ENCODE assay signal across 15 cellular contexts in the genomic region with DNA sequence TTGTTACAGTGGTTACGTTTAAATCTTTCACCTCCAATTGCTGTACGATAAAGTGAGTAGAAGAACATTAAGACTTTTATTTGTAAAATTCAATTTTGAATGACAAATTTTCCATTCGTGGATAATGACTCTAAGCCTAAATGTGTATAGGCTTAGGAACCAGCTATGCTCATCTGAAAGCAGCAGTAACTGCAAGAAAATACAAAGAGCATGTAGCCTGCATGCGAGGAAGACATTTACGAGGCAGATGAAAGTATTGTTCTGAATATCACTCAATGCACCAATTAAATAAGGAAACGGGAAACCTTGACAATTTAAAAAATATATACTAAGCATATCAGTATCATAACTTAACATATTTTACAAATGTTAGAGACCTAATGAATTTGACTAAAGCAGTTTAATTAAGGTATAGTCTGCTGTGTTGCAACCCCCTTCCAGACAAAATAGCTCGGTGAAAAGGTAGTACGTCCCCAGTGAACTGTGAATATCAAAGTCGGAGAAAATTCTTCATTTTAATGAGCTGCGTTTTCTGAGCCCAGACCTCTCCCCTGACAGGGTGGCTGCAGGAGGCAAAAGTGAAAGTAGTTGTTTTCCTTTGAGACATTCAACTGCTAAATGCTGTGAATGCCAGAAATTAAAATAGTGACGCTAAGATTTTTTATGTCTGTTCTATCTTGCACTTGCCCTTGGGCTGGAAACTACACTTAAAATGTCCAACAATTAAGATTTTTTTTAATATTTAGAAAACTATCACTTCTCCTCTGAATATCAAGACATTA.
DNase-seq lines count a peak whose midpoint lies in the region; ATAC-seq and TF ChIP-seq lines count a peak whose summit lies in the region.
"Had no signal": no experiment of that assay in that cellular context is flagged by ENCODE, and none has a peak within 500 bp of the region (broad histone marks: within the 10 kb centered on the region; RNA-seq: fewer than 3 reads in every experiment).

No MANE protein-coding gene starts in this region.

- H2BK5ac ChIP-seq in neuronal stem cell (ENCODE audit: low read length) = no peak overlapping the region

- no peak overlapping the region for H3K18ac ChIP-seq in neuronal stem cell (ENCODE audit: low read length)

- H3K4me2 ChIP-seq in OCI-LY1 (ENCODE audit: low read length) (peak overlapping the region; percentile 58), neuronal stem cell (ENCODE audit: insufficient read depth, low read length, poor library complexity, severe bottlenecking) (no peak overlapping the region)

- H3K27me3 ChIP-seq in OCI-LY1 (ENCODE audit: insufficient read depth, low read length) = no peaks in the 10 kb centered on the region
- H3K27me3 ChIP-seq in neuronal stem cell (ENCODE audit: control insufficient read depth in 3 of 3, insufficient read depth in 3 of 3, low read depth in 1 of 3, low read length in 3 of 3) = no peaks in the 10 kb centered on the region
- H3K27me3 ChIP-seq in CD8-positive, alpha-beta memory T cell (ENCODE audit: insufficient read depth, low read length, poor library complexity, severe bottlenecking) = no peaks in the 10 kb centered on the region
- H3K27me3 ChIP-seq in CD8-positive, alpha-beta T cell (ENCODE audit: insufficient read depth, low read length) = no peaks in the 10 kb centered on the region
- H3K27me3 ChIP-seq: cardiac muscle cell, left lung, testis had no signal

- H2AK5ac ChIP-seq in neuronal stem cell (ENCODE audit: low read depth, low read length) = no peak overlapping the region

- no peak overlapping the region for H3K4ac ChIP-seq in neuronal stem cell (ENCODE audit: low read length)

- no peaks in the 10 kb centered on the region for H3K4me1 Mint-ChIP-seq in CD8-positive, alpha-beta memory T cell
- no peaks in the 10 kb centered on the region for H3K4me1 Mint-ChIP-seq in CD8-positive, alpha-beta T cell (ENCODE audit: low read depth)

- no peaks in the 10 kb centered on the region for H3F3A ChIP-seq in OCI-LY1 (ENCODE audit: insufficient read depth, low read length)

- H3K27ac ChIP-seq in OCI-LY1 (ENCODE audit: low read depth, low read length, poor library complexity, severe bottlenecking) (peak overlapping the region; percentile 54), coronary artery (no peak overlapping the region), neuronal stem cell (replicated peaks; ENCODE audit: low read length) (no peak overlapping the region)
- no peak overlapping the region for H3K27ac ChIP-seq in CD8-positive, alpha-beta memory T cell (ENCODE audit: low read depth, low read length)
- no peak overlapping the region for H3K27ac ChIP-seq in CD8-positive, alpha-beta T cell (ENCODE audit: low read depth, low read length)
- H3K27ac ChIP-seq: cardiac muscle cell, left lung, testis had no signal

- CTCF ChIA-PET in CD8-positive, alpha-beta memory T cell (lab: Charles Lee) = no interaction called here
- CTCF ChIA-PET in CD8-positive, alpha-beta T cell (lab: Charles Lee) = no interaction called here

- no peaks in the 10 kb centered on the region for H3K9me2 ChIP-seq in OCI-LY1 (ENCODE audit: low read depth, low read length)

- WGBS in neuronal stem cell (ENCODE audit: extremely low coverage in 2 of 2, insufficient read length in 2 of 2, insufficient replicate concordance in 1 of 2), 2 donors = no CpG with 5 or more reads among the region's 11 CpGs

- H3K36me3 ChIP-seq in OCI-LY1 (ENCODE audit: insufficient read depth, low read length) (no peaks in the 10 kb centered on the region; the same call in 1 of the 2 replicates), neuronal stem cell (replicated peaks in 1 of 2; ENCODE audit: control insufficient read depth in 2 of 2, insufficient read depth in 2 of 2, low read length in 2 of 2) (no peaks in the 10 kb centered on the region)
- no peaks in the 10 kb centered on the region for H3K36me3 ChIP-seq in CD8-positive, alpha-beta memory T cell (ENCODE audit: insufficient read depth, low read length)
- H3K36me3 ChIP-seq in CD8-positive, alpha-beta T cell (ENCODE audit: insufficient read depth, low read length) = no peaks in the 10 kb centered on the region
- H3K36me3 ChIP-seq: cardiac muscle cell, left lung had no signal

- H3K14ac ChIP-seq in neuronal stem cell (ENCODE audit: low read length) = no peak overlapping the region

- H3K9ac ChIP-seq in OCI-LY1 (ENCODE audit: low read length) = peak overlapping the region; percentile 49
- H3K9ac ChIP-seq in neuronal stem cell (ENCODE audit: low read depth, low read length, poor library complexity) = no peak overlapping the region

- no peak overlapping the region for H2BK120ac ChIP-seq in neuronal stem cell (ENCODE audit: low read depth, low read length)

- H3K9me3 ChIP-seq in OCI-LY1 (ENCODE audit: low read length) (no peaks in the 10 kb centered on the region), neuronal stem cell (replicated peaks in 1 of 2; ENCODE audit: control insufficient read depth in 2 of 2, insufficient read depth in 1 of 2, low read depth in 1 of 2, low read length in 2 of 2) (peaks cover 0 to 2% of the 10 kb centered on the region in 2 donors)
- H3K9me3 ChIP-seq in CD8-positive, alpha-beta memory T cell (ENCODE audit: low read length) = no peaks in the 10 kb centered on the region
- no peaks in the 10 kb centered on the region for H3K9me3 ChIP-seq in CD8-positive, alpha-beta T cell (ENCODE audit: low read length)
- H3K9me3 ChIP-seq: left lung, testis had no signal

- no peaks in the 10 kb centered on the region for H3K79me2 ChIP-seq in OCI-LY1 (ENCODE audit: insufficient read depth, low read length)

- H2BK12ac ChIP-seq in neuronal stem cell (ENCODE audit: low read length) = no peak overlapping the region

- H3K27ac Mint-ChIP-seq in CD8-positive, alpha-beta memory T cell = no peak overlapping the region
- H3K27ac Mint-ChIP-seq in CD8-positive, alpha-beta T cell = no peak overlapping the region
- H3K27ac Mint-ChIP-seq: natural killer cell treated with Interleukin-12 subunit alpha and Interleukin-12 subunit beta and Interleukin-15 and Interleukin-18, amount 100 ng/mL, for 72 hours had no signal

- H4K20me1 ChIP-seq in OCI-LY1 (ENCODE audit: insufficient read depth, low read length) = no peaks in the 10 kb centered on the region

- peak; percentile 18 for DNase-seq in AG20443 (ENCODE audit: low spot score)
- no peak for DNase-seq in coronary artery (ENCODE audit: low spot score)
- no peak for DNase-seq in neuronal stem cell (ENCODE audit: low spot score)
- no peak for DNase-seq in NCI-H526 (lab: John Stamatoyannopoulos, UW)
- no peak for DNase-seq in CD8-positive, alpha-beta memory T cell
- no peak for DNase-seq in NCI-H1105 treated with DMSO at 0.1 percent for 48 hours (lab: John Stamatoyannopoulos, UW)
- DNase-seq in CD8-positive, alpha-beta T cell = no peak
- DNase-seq: activated naive CD4-positive, alpha-beta T cell; left lung; stimulated activated CD4-positive, alpha-beta T cell treated with anti-CD3 and anti-CD28 coated beads, Interleukin-12 subunit alpha, Interleukin-12 subunit beta, amount 100 ng/mL, for 4 hours; testis had no signal

- no peak overlapping the region for H3K23ac ChIP-seq in neuronal stem cell (ENCODE audit: low read depth, low read length, poor library complexity)

- no peak overlapping the region for H3K4me3 Mint-ChIP-seq in CD8-positive, alpha-beta memory T cell
- H3K4me3 Mint-ChIP-seq in CD8-positive, alpha-beta T cell = no peak overlapping the region
- H3K4me3 Mint-ChIP-seq: natural killer cell treated with Interleukin-12 subunit alpha and Interleukin-12 subunit beta and Interleukin-15 and Interleukin-18, amount 100 ng/mL, for 72 hours had no signal

- ATAC-seq in CD8-positive, alpha-beta T cell = no peak
- ATAC-seq: left lung; natural killer cell treated with Interleukin-12 subunit alpha and Interleukin-12 subunit beta and Interleukin-15 and Interleukin-18, amount 100 ng/mL, for 72 hours; SK-N-SH treated with all-trans-retinoic acid at 6 μM for 48 hours had no signal

- H4K91ac ChIP-seq in neuronal stem cell (ENCODE audit: low read depth, low read length, poor library complexity) = no peak overlapping the region

- H3K9me3 Mint-ChIP-seq in CD8-positive, alpha-beta memory T cell = peaks cover 0 to 18% (median 9%) of the 10 kb centered on the region in 5 donors
- peaks cover 23% of the 10 kb centered on the region for H3K9me3 Mint-ChIP-seq in CD8-positive, alpha-beta T cell

- H3K36me3 Mint-ChIP-seq in CD8-positive, alpha-beta memory T cell = no peaks in the 10 kb centered on the region
- no peaks in the 10 kb centered on the region for H3K36me3 Mint-ChIP-seq in CD8-positive, alpha-beta T cell

- no peaks in the 10 kb centered on the region for H3K79me1 ChIP-seq in neuronal stem cell (ENCODE audit: low read depth, low read length)

- no peak overlapping the region for H4K8ac ChIP-seq in neuronal stem cell (ENCODE audit: low read depth, low read length)

- TF ChIP-seq CTCF in OCI-LY1 (IDR thresholded peaks at IDR 0.05; ENCODE audit: low read length) (no peak), coronary artery (IDR thresholded peaks at IDR 0.05) (no peak)
- no peak for TF ChIP-seq CTCF in CD8-positive, alpha-beta T cell (IDR thresholded peaks at IDR 0.05)

- H3K4me1 ChIP-seq in OCI-LY1 (ENCODE audit: insufficient read depth, low read length, severe bottlenecking) (peaks cover 30% of the 10 kb centered on the region), neuronal stem cell (ENCODE audit: control insufficient read depth in 2 of 2, insufficient read depth in 1 of 2, low read depth in 1 of 2, low read length in 2 of 2) (peaks cover 2 to 10% of the 10 kb centered on the region in 2 donors)
- no peaks in the 10 kb centered on the region for H3K4me1 ChIP-seq in CD8-positive, alpha-beta memory T cell (ENCODE audit: insufficient read depth, low read length)
- no peaks in the 10 kb centered on the region for H3K4me1 ChIP-seq in CD8-positive, alpha-beta T cell (ENCODE audit: insufficient read depth, low read length)
- H3K4me1 ChIP-seq: testis had no signal

- POLR2A ChIA-PET in CD8-positive, alpha-beta memory T cell (lab: Charles Lee) = no interaction called here
- POLR2A ChIA-PET in CD8-positive, alpha-beta T cell (lab: Charles Lee) = no interaction called here

- H3K27me3 Mint-ChIP-seq in CD8-positive, alpha-beta memory T cell = no peaks in the 10 kb centered on the region
- no peaks in the 10 kb centered on the region for H3K27me3 Mint-ChIP-seq in CD8-positive, alpha-beta T cell (ENCODE audit: low read depth)
- H3K27me3 Mint-ChIP-seq: natural killer cell treated with Interleukin-12 subunit alpha and Interleukin-12 subunit beta and Interleukin-15 and Interleukin-18, amount 100 ng/mL, for 72 hours had no signal

- intact Hi-C loops in CD8-positive, alpha-beta T cell (cut with DNase I, micrococcal nuclease) = no loop called here

- H3K4me3 ChIP-seq in OCI-LY1 (ENCODE audit: low read depth, low read length, poor library complexity, severe bottlenecking) (peak overlapping the region; percentile 38), coronary artery (peak overlapping the region; percentile 13), neuronal stem cell (ENCODE audit: low read length in 2 of 2) (no peak overlapping the region)
- no peak overlapping the region for H3K4me3 ChIP-seq in CD8-positive, alpha-beta memory T cell (ENCODE audit: low read length)
- no peak overlapping the region for H3K4me3 ChIP-seq in CD8-positive, alpha-beta T cell (ENCODE audit: low read depth, low read length)
- H3K4me3 ChIP-seq: cardiac muscle cell, testis had no signal

- H2AFZ ChIP-seq in OCI-LY1 (ENCODE audit: low read length) = peak overlapping the region; percentile 58; the same call in 1 of the 2 replicates
- H2AFZ ChIP-seq in neuronal stem cell (ENCODE audit: low read length) = peak overlapping the region; percentile 64

- H2BK15ac ChIP-seq in neuronal stem cell (ENCODE audit: low read length) = no peak overlapping the region

Comparison
In these comparisons a context has a peak if more than half of its experiments do, and no peak if none do; other contexts are left out.
1. H3K4me3 ChIP-seq: peak in OCI-LY1 (single experiment) and coronary artery (single experiment); none in neuronal stem cell (0 of 2), CD8-positive, alpha-beta memory T cell (single experiment) and CD8-positive, alpha-beta T cell (single experiment).